17 cellular contexts compared by ENCODE assay signal in the genomic region with DNA sequence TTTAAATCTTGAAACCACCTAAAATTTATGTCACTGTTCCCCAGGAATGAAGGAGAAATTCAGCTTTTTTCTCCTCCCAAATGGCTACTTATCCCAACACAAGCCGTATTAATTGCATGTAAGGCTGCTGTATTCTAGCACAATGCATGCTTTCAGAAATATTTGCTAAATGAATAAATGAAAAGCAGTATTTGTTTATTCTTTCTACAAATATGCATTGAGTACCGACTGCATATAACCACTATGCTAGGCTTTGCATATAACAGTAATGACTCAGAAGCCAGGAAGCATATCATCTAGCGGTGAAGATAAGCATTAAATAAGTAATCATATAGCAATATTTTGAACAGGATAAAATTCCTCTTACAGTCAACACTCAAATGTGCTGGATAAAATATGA. TPM values are rescaled to one million over a fixed set of nuclear protein-coding genes. Genes with fewer than 3 reads are reported as not detected.
DNase-seq lines count a peak whose midpoint lies in the region; ATAC-seq, FAIRE-seq and TF ChIP-seq lines count a peak whose summit lies in the region.
"Had no signal": no experiment of that assay in that cellular context is flagged by ENCODE, and none has a peak within 500 bp of the region (broad histone marks: within the 10 kb centered on the region; RNA-seq: fewer than 3 reads in every experiment).

No MANE protein-coding gene starts in this region.

- H3K9me2 ChIP-seq in PC-3 (replicated peaks; ENCODE audit: low read length): no peaks in the 10 kb centered on the region

- H3K27me3 ChIP-seq in PC-3 (ENCODE audit: low read length): no peaks in the 10 kb centered on the region
- H3K27me3 ChIP-seq: esophagus muscularis mucosa, vagina had no signal

- H3K4me1 ChIP-seq in PC-3 (ENCODE audit: insufficient read depth, low read length): peaks cover 28% of the 10 kb centered on the region
- H3K4me1 ChIP-seq: prostate gland had no signal

- POLR2A ChIA-PET in PC-3 (lab: Charles Lee; ENCODE audit: unreplicated experiment): no interaction called here

- DNase-seq in HCEC 1CT (peak; percentile 73), PC-3 (peak; percentile 83), dermis blood vessel endothelial cell (peak; percentile 10), RCC 7860 (ENCODE audit: low spot score) (no peak), HTR-8/SVneo (ENCODE audit: insufficient read length, low spot score) (no peak), GM19240 (ENCODE audit: insufficient read length, low spot score) (no peak)
- DNase-seq: activated CD4-positive, alpha-beta memory T cell treated with anti-CD3 and anti-CD28 coated beads for 36 hours; DMS79; NCI-H2107; SIG-M5 had no signal

- H3K79me2 ChIP-seq in PC-3 (ENCODE audit: low read length): peaks cover 16% of the 10 kb centered on the region

- FAIRE-seq in RCC 7860 (lab: Jason Lieb, UNC) (no peak), HTR-8/SVneo (lab: Jason Lieb, UNC) (no peak)
- FAIRE-seq: GM12891 had no signal

- H3K4me2 ChIP-seq in PC-3 (ENCODE audit: low read length): peak overlapping the region; percentile 79

- no peaks in the 10 kb centered on the region for H3F3A ChIP-seq in PC-3 (ENCODE audit: low read length, unreplicated experiment)

- peak overlapping the region; percentile 44; the same call in 1 of the 2 replicates for H3K4me3 ChIP-seq in PC-3 (ENCODE audit: low read length)
- H3K4me3 ChIP-seq: esophagus muscularis mucosa, prostate gland, vagina had no signal

- H4K20me1 ChIP-seq in PC-3 (ENCODE audit: low read length): no peaks in the 10 kb centered on the region

- H3K36me3 ChIP-seq in PC-3 (ENCODE audit: low read depth, low read length): no peaks in the 10 kb centered on the region
- H3K36me3 ChIP-seq: esophagus muscularis mucosa, prostate gland, vagina had no signal

- no TSS peak for BruUV-seq in PC-3 (replicated peaks; lab: Mats Ljungman, UMichigan)

- no peaks in the 10 kb centered on the region for H3K36me3 Mint-ChIP-seq in stimulated activated memory B cell treated with anti-CD40 and anti-IgM and Interleukin-4, amounts not matched to agents 10 μg/mL and 1 μg/mL and 100 μg/mL, for 72 hours
- H3K36me3 Mint-ChIP-seq: CD14-positive monocyte had no signal

- CTCF ChIA-PET in PC-3 (lab: Charles Lee): no interaction called here

- H3K9me3 Mint-ChIP-seq in stimulated activated memory B cell treated with anti-CD40 and anti-IgM and Interleukin-4, amounts not matched to agents 10 μg/mL and 1 μg/mL and 100 μg/mL, for 72 hours: no peaks in the 10 kb centered on the region
- H3K9me3 Mint-ChIP-seq: activated CD4-positive, alpha-beta memory T cell treated with anti-CD3 and anti-CD28 coated beads for 36 hours; CD14-positive monocyte had no signal

- peak overlapping the region; percentile 99 for H3K27ac Mint-ChIP-seq in stimulated activated memory B cell treated with anti-CD40 and anti-IgM and Interleukin-4, amounts not matched to agents 10 μg/mL and 1 μg/mL and 100 μg/mL, for 72 hours
- H3K27ac Mint-ChIP-seq: activated CD4-positive, alpha-beta memory T cell treated with anti-CD3 and anti-CD28 coated beads for 36 hours; CD14-positive monocyte had no signal

- no peak overlapping the region for H2AFZ ChIP-seq in PC-3 (ENCODE audit: low read length)

- intact Hi-C loops in PC-3 (cut with micrococcal nuclease): no loop called here

- no peaks in the 10 kb centered on the region for H3K27me3 Mint-ChIP-seq in stimulated activated memory B cell treated with anti-CD40 and anti-IgM and Interleukin-4, amounts not matched to agents 10 μg/mL and 1 μg/mL and 100 μg/mL, for 72 hours
- H3K27me3 Mint-ChIP-seq: activated CD4-positive, alpha-beta memory T cell treated with anti-CD3 and anti-CD28 coated beads for 36 hours had no signal

- H3K4me3 Mint-ChIP-seq in stimulated activated memory B cell treated with anti-CD40 and anti-IgM and Interleukin-4, amounts not matched to agents 10 μg/mL and 1 μg/mL and 100 μg/mL, for 72 hours: peak overlapping the region; percentile 26
- H3K4me3 Mint-ChIP-seq: activated CD4-positive, alpha-beta memory T cell treated with anti-CD3 and anti-CD28 coated beads for 36 hours; CD14-positive monocyte had no signal

- peak; percentile 90 for ATAC-seq in PC-3
- ATAC-seq in stimulated activated memory B cell treated with anti-CD40 and anti-IgM and Interleukin-4, amounts not matched to agents 10 μg/mL and 1 μg/mL and 100 μg/mL, for 72 hours: no peak
- ATAC-seq: left lobe of liver had no signal

- no peak overlapping the region for H3K9ac ChIP-seq in PC-3 (ENCODE audit: low read length)

- peaks cover 44% of the 10 kb centered on the region for H3K4me1 Mint-ChIP-seq in stimulated activated memory B cell treated with anti-CD40 and anti-IgM and Interleukin-4, amounts not matched to agents 10 μg/mL and 1 μg/mL and 100 μg/mL, for 72 hours

- no peaks in the 10 kb centered on the region for H3K9me3 ChIP-seq in PC-3 (ENCODE audit: low read length)
- H3K9me3 ChIP-seq: esophagus muscularis mucosa, prostate gland, vagina had no signal

- H3K27ac ChIP-seq in PC-3 (ENCODE audit: low read length): no peak overlapping the region
- H3K27ac ChIP-seq: esophagus muscularis mucosa, prostate gland, vagina had no signal

- 0 out of 2 replicates have a peak, but pooled peaks have one; percentile 23 for TF ChIP-seq CTCF in PC-3 (conservative IDR thresholded peaks at IDR 0.05; ENCODE audit: low read depth, low read length)

RNA-seq across cellular contexts. Expression of a gene that starts 5.7 kb away (rescaled TPM):
- total RNA-seq in PC-3 (2014; rRNA removed) (46.9 and 53.0 TPM in 2 replicates), dermis blood vessel endothelial cell (15.7 and 26.0 TPM in 2 replicates)

RNA-seq across cellular contexts. Expression of a gene that starts 6.8 kb away (rescaled TPM):
- total RNA-seq in PC-3 (2014; rRNA removed) (1,420 and 1,912 TPM in 2 replicates), dermis blood vessel endothelial cell (539 and 3,318 TPM in 2 replicates)

RNA-seq across cellular contexts. Expression of a gene that starts 27.4 kb away (rescaled TPM):
- total RNA-seq in PC-3 (2014; rRNA removed) (408 and 411 TPM in 2 replicates), dermis blood vessel endothelial cell (210 and 341 TPM in 2 replicates)

RNA-seq across cellular contexts. Expression of a gene that starts 27.6 kb away (rescaled TPM):
- 39.5 and 51.4 TPM in 2 replicates for total RNA-seq in PC-3 (2014; rRNA removed)
- 98.6 and 104 TPM in 2 replicates for total RNA-seq in dermis blood vessel endothelial cell

RNA-seq across cellular contexts. Expression of a gene that starts 42.0 kb away (rescaled TPM):
- total RNA-seq in PC-3 (2014; rRNA removed): 23.2 and 31.3 TPM in 2 replicates
- 9.8 and 12.3 TPM in 2 replicates for total RNA-seq in dermis blood vessel endothelial cell

Comparison
In these comparisons a context has a peak if more than half of its experiments do, and no peak if none do; other contexts are left out.
1. DNase-seq: peak in HCEC 1CT (single experiment), PC-3 (single experiment) and dermis blood vessel endothelial cell (single experiment); none in RCC 7860 (single experiment), HTR-8/SVneo (single experiment) and GM19240 (single experiment).